Comparison of ENCODE assay signal across 9 cellular contexts in genomic region chr1:248243204-248243603, GRCh38. TPM values are rescaled to one million over a fixed set of nuclear protein-coding genes. Genes with fewer than 3 reads are reported as not detected.
DNase-seq lines count a peak whose midpoint lies in the region; ATAC-seq, FAIRE-seq and TF ChIP-seq lines count a peak whose summit lies in the region.
"Had no signal": no experiment of that assay in that cellular context is flagged by ENCODE, and none has a peak within 500 bp of the region (broad histone marks: within the 10 kb centered on the region; RNA-seq: fewer than 3 reads in every experiment).

No MANE protein-coding gene starts in this region.

- H3K36me3 ChIP-seq in HAP-1 (replicated peaks) (no peaks in the 10 kb centered on the region), pancreas (no peaks in the 10 kb centered on the region)

- no peak for FAIRE-seq in pancreas (lab: Jason Lieb, UNC)

- in situ Hi-C loops in HAP-1 (cut with MboI; ENCODE audit: low sequenced_read_pairs) (no loop called here), SK-MEL-5 (cut with HindIII; ENCODE audit: low pct_unique_long_range_greater_than_20kb, low sequenced_read_pairs) (no loop called here)

- peaks cover 2% of the 10 kb centered on the region for H3K27me3 Mint-ChIP-seq in endothelial cell (ENCODE audit: unreplicated experiment)
- H3K27me3 Mint-ChIP-seq in effector memory CD8-positive, alpha-beta T cell = no peaks in the 10 kb centered on the region

- no peak overlapping the region for H3K4me3 ChIP-seq in AG09309 (ENCODE audit: control insufficient read depth, low read depth, low read length)
- H3K4me3 ChIP-seq in GM12864 (ENCODE audit: low read depth, low read length) = peak overlapping the region; percentile 3; the same call in 1 of the 2 replicates
- no peak overlapping the region for H3K4me3 ChIP-seq in HAP-1
- H3K4me3 ChIP-seq in pancreas = no peak overlapping the region

- no peak overlapping the region for H3K27ac Mint-ChIP-seq in endothelial cell (ENCODE audit: unreplicated experiment)
- no peak overlapping the region for H3K27ac Mint-ChIP-seq in effector memory CD8-positive, alpha-beta T cell

- peak in 3 of 4 donors; percentile 57 to 63 (median 62) for ATAC-seq in pancreas
- ATAC-seq in effector memory CD8-positive, alpha-beta T cell (replicated peaks) = no peak

- TF ChIP-seq CTCF in AG09309 (IDR thresholded peaks at IDR 0.05; ENCODE audit: control insufficient read depth, insufficient read depth, low read depth, low read length, missing control alignments) = peak; percentile 66
- peak; percentile 81 for TF ChIP-seq CTCF in GM12864 (IDR thresholded peaks at IDR 0.05; ENCODE audit: low read depth, low read length, missing control alignments)
- peak; percentile 55 for TF ChIP-seq CTCF in endothelial cell (IDR thresholded peaks at IDR 0.05; ENCODE audit: unreplicated experiment)
- TF ChIP-seq CTCF in pancreas (IDR thresholded peaks at IDR 0.05) = peak in 3 of 4 donors; percentile 25 to 49 (median 40)

- H3K4me1 ChIP-seq in HAP-1 (no peaks in the 10 kb centered on the region), pancreas (no peaks in the 10 kb centered on the region)

- no peaks in the 10 kb centered on the region for H3K4me1 Mint-ChIP-seq in endothelial cell (ENCODE audit: unreplicated experiment)
- H3K4me1 Mint-ChIP-seq in effector memory CD8-positive, alpha-beta T cell (ENCODE audit: low read depth in 2 of 2) = no peaks in the 10 kb centered on the region

- H3K27me3 ChIP-seq in HAP-1 (ENCODE audit: low read depth) (no peaks in the 10 kb centered on the region), pancreas (peaks cover 0 to 4% (median 0%) of the 10 kb centered on the region in 4 donors)

- H3K9me3 ChIP-seq in HAP-1 (no peaks in the 10 kb centered on the region), pancreas (no peaks in the 10 kb centered on the region)

- H3K4me3 Mint-ChIP-seq in endothelial cell (ENCODE audit: unreplicated experiment) = no peak overlapping the region
- no peak overlapping the region for H3K4me3 Mint-ChIP-seq in effector memory CD8-positive, alpha-beta T cell

- H3K36me3 Mint-ChIP-seq in endothelial cell (ENCODE audit: low read depth, unreplicated experiment) = no peaks in the 10 kb centered on the region
- no peaks in the 10 kb centered on the region for H3K36me3 Mint-ChIP-seq in effector memory CD8-positive, alpha-beta T cell (ENCODE audit: insufficient read depth)

- no peak overlapping the region for H3K27ac ChIP-seq in pancreas

- peaks cover 17% of the 10 kb centered on the region for H3K9me3 Mint-ChIP-seq in endothelial cell (ENCODE audit: unreplicated experiment)
- peaks cover 0 to 2% of the 10 kb centered on the region in 2 donors for H3K9me3 Mint-ChIP-seq in effector memory CD8-positive, alpha-beta T cell

- intact Hi-C loops in pancreas (cut with DNase I) = no loop called here

- DNase-seq in AG09309 (ENCODE audit: low read depth) (no peak), GM12864 (ENCODE audit: low read depth) (peak; percentile 12), HAP-1 (ENCODE audit: low spot score in 2 of 2) (peak; percentile 35 to 53), LHCN-M2 (ENCODE audit: low read depth) (peak; percentile 12), SK-MEL-5 (ENCODE audit: low read depth, low spot score) (peak; percentile 69), endothelial cell (ENCODE audit: low spot score) (no peak), pancreas (peak in 2 of 6 donors; percentile 23 to 38)
- DNase-seq in effector memory CD8-positive, alpha-beta T cell = no peak

- 10% methylated on average over 14 of the region's 14 CpGs for whole genome bisulfite sequencing in pancreas, 2 donors

RNA-seq across cellular contexts. Expression of gene OR2M4, which starts 12.0 kb away (rescaled TPM):
- total RNA-seq in LHCN-M2 (2014; rRNA removed) (not detected in 2 replicates), endothelial cell (ENCODE audit: unreplicated experiment) (not detected), pancreas (not detected)
- polyA plus RNA-seq in LHCN-M2 (2012) = not detected
- total RNA-seq in SK-MEL-5 (2014; rRNA removed; shearing (Covaris generic)) = not detected in 2 replicates
- not detected in 2 replicates for polyA plus RNA-seq in SK-MEL-5 (2015; cell fraction: cytosol; rRNA removed)
- polyA plus RNA-seq in SK-MEL-5 (2015; cell fraction: nucleus; rRNA removed) = not detected in 2 replicates
- under 1 TPM in 1 of 2 donors, not detected in 1; 0.02 TPM for polyA plus RNA-seq in pancreas
- total RNA-seq: mononuclear cell had no signal

RNA-seq across cellular contexts. Expression of gene OR2T33, which starts 34.6 kb away (rescaled TPM):
- total RNA-seq in LHCN-M2 (2014; rRNA removed) = not detected in 2 replicates
- not detected for polyA plus RNA-seq in LHCN-M2 (2012)
- not detected in 2 replicates for total RNA-seq in SK-MEL-5 (2014; rRNA removed; shearing (Covaris generic))
- polyA plus RNA-seq in SK-MEL-5 (2015; cell fraction: cytosol; rRNA removed) = not detected in 2 replicates
- not detected in 2 replicates for polyA plus RNA-seq in SK-MEL-5 (2015; cell fraction: nucleus; rRNA removed)
- total RNA-seq in endothelial cell (ENCODE audit: unreplicated experiment) = not detected
- not detected for total RNA-seq in pancreas
- not detected for polyA plus RNA-seq in pancreas
- total RNA-seq: mononuclear cell had no signal

RNA-seq across cellular contexts. Expression of gene OR2M3, which starts 46.1 kb away (rescaled TPM):
- total RNA-seq in LHCN-M2 (2014; rRNA removed) = not detected in 2 replicates
- polyA plus RNA-seq in LHCN-M2 (2012) = not detected
- not detected in 2 replicates for total RNA-seq in SK-MEL-5 (2014; rRNA removed; shearing (Covaris generic))
- polyA plus RNA-seq in SK-MEL-5 (2015; cell fraction: cytosol; rRNA removed) = not detected in 2 replicates
- not detected in 2 replicates for polyA plus RNA-seq in SK-MEL-5 (2015; cell fraction: nucleus; rRNA removed)
- not detected for total RNA-seq in endothelial cell (ENCODE audit: unreplicated experiment)
- total RNA-seq in pancreas = not detected
- under 1 TPM in 1 of 2 donors, not detected in 1; under 0.01 TPM for polyA plus RNA-seq in pancreas
- total RNA-seq: mononuclear cell had no signal

Comparison
In these comparisons a context has a peak if more than half of its experiments do, and no peak if none do; other contexts are left out.
1. DNase-seq: peak in GM12864 (single experiment), HAP-1 (2 of 2), LHCN-M2 (single experiment) and SK-MEL-5 (single experiment); none in AG09309 (single experiment), endothelial cell (single experiment) and effector memory CD8-positive, alpha-beta T cell (0 of 3).
2. Peak in every context shown above with its lines, with median percentiles within 50 percentile points of each other: CTCF ChIP-seq.